ENCODE assay signal across 8 cellular contexts in genomic region chr4:6941796-6942195, GRCh38. TPM values are rescaled to one million over a fixed set of nuclear protein-coding genes. Genes with fewer than 3 reads are reported as not detected.
DNase-seq lines count a peak whose midpoint lies in the region; ATAC-seq and TF ChIP-seq lines count a peak whose summit lies in the region.

No MANE protein-coding gene starts in this region.

- H3K23ac ChIP-seq in H9 (ENCODE audit: insufficient read length, low read depth, low read length), result no peak overlapping the region

- H3K56ac ChIP-seq in H9 (ENCODE audit: insufficient read length, low read depth, low read length), result no peak overlapping the region

- no peak overlapping the region for H2AFZ ChIP-seq in H9 (ENCODE audit: low read length)

- H2AK5ac ChIP-seq in H9 (ENCODE audit: insufficient read length, low read length), result no peak overlapping the region

- no peak overlapping the region for H2BK15ac ChIP-seq in H9 (ENCODE audit: low read depth, low read length)

- H3K36me3 Mint-ChIP-seq in H9 (ENCODE audit: insufficient read depth in 1 of 3, low read depth in 3 of 3) (peaks cover 0 to 2% (median under 1%) of the 10 kb centered on the region in 3 experiments; a peak in 2 of 7 replicates), mesothelial cell of epicardium (no peaks in the 10 kb centered on the region)

- peaks cover 16% of the 10 kb centered on the region for H3K36me3 ChIP-seq in BLaER1
- H3K36me3 ChIP-seq in adipocyte (ENCODE audit: control insufficient read depth, insufficient read depth, low read length, severe bottlenecking), result no peaks in the 10 kb centered on the region

- H3K9ac ChIP-seq in BLaER1, result peak overlapping the region; percentile 89
- H3K9ac ChIP-seq in H9 (ENCODE audit: extremely low read depth, insufficient read length, low read length), result no peak overlapping the region
- H3K9ac ChIP-seq in adipocyte (ENCODE audit: low read length), result peak overlapping the region; percentile 48

- H4K5ac ChIP-seq in H9 (ENCODE audit: insufficient read length, low read depth, low read length), result no peak overlapping the region

- H3K4me3 Mint-ChIP-seq in H9 (no peak overlapping the region), mesothelial cell of epicardium (no peak overlapping the region)

- ATAC-seq in GM21786 (IDR thresholded peaks at IDR 0.05; ENCODE audit: unreplicated experiment), result no peak

- H3K14ac ChIP-seq in H9 (ENCODE audit: insufficient read depth, low read length), result no peak overlapping the region

- H4K20me1 ChIP-seq in BLaER1, result 0 out of 2 replicates have a peak, but pooled peaks cover 4% of the 10 kb centered on the region
- H4K20me1 ChIP-seq in H9 (ENCODE audit: control insufficient read depth, insufficient read depth, insufficient read length), result no peaks in the 10 kb centered on the region

- no CpG with 5 or more reads among the region's 4 CpGs for WGBS in H9 (ENCODE audit: extremely low coverage, insufficient read length, low lambda C conversion rate)

- no peak overlapping the region for H4K91ac ChIP-seq in H9 (ENCODE audit: insufficient read length, low read depth, low read length)

- no peak overlapping the region for H4K8ac ChIP-seq in H9 (replicated peaks; ENCODE audit: insufficient read length, low read depth, low read length)

- no peak overlapping the region for H2BK120ac ChIP-seq in H9 (ENCODE audit: low read depth, low read length, poor library complexity, severe bottlenecking)

- H3K9me3 Mint-ChIP-seq in H9, result no peaks in the 10 kb centered on the region; a peak in 1 of 5 replicates
- no peaks in the 10 kb centered on the region for H3K9me3 Mint-ChIP-seq in mesothelial cell of epicardium

- H2BK12ac ChIP-seq in H9 (ENCODE audit: insufficient read length, low read depth, low read length), result no peak overlapping the region

- H3K27me3 Mint-ChIP-seq in H9 (ENCODE audit: low read depth) (no peaks in the 10 kb centered on the region), mesothelial cell of epicardium (ENCODE audit: low read depth) (no peaks in the 10 kb centered on the region)

- no peak overlapping the region for H2BK5ac ChIP-seq in H9 (ENCODE audit: insufficient read length, low read length)

- no peak for DNase-seq in H9
- no peak for DNase-seq in adipocyte (ENCODE audit: low read depth)
- no peak for DNase-seq in mesothelial cell of epicardium (ENCODE audit: low spot score in 2 of 2, unreplicated experiment in 2 of 2)
- no peak for DNase-seq in NCI-H1105 treated with DMSO at 0.1 percent for 48 hours (lab: John Stamatoyannopoulos, UW)
- no peak for DNase-seq in D341Med (ENCODE audit: low spot score)
- DNase-seq in DMS 273 treated with DMSO at 0.1 percent for 48 hours (lab: John Stamatoyannopoulos, UW), result no peak

- H3K4me3 ChIP-seq in BLaER1, result peak overlapping the region; percentile 66
- peak overlapping the region; percentile 31 for H3K4me3 ChIP-seq in adipocyte (ENCODE audit: low read length)

- H3K4me1 ChIP-seq in BLaER1, result peaks cover 96% of the 10 kb centered on the region
- H3K4me1 ChIP-seq in H9 (ENCODE audit: insufficient read depth, low read length), result peaks cover 22% of the 10 kb centered on the region; the same call in 1 of the 2 replicates
- H3K4me1 ChIP-seq in adipocyte (ENCODE audit: control insufficient read depth, insufficient read depth, low read length), result peaks cover 19% of the 10 kb centered on the region

- H3K23me2 ChIP-seq in H9 (ENCODE audit: insufficient read length, low read depth, low read length, poor library complexity, severe bottlenecking), result no peaks in the 10 kb centered on the region

- H3K27me3 ChIP-seq in BLaER1 (no peaks in the 10 kb centered on the region), H9 (ENCODE audit: insufficient read depth, low read length) (no peaks in the 10 kb centered on the region), adipocyte (replicated peaks; ENCODE audit: control insufficient read depth, insufficient read depth, low read length) (no peaks in the 10 kb centered on the region)

- H3T11ph ChIP-seq in H9 (ENCODE audit: low read length), result no peak overlapping the region

- H2BK20ac ChIP-seq in H9 (ENCODE audit: low read depth, low read length, poor library complexity, severe bottlenecking), result no peak overlapping the region

- H3K27ac ChIP-seq in BLaER1 (peak overlapping the region; percentile 99), H9 (ENCODE audit: insufficient read length, low read depth, low read length) (no peak overlapping the region)

- peaks cover 3% of the 10 kb centered on the region for H3K79me1 ChIP-seq in H9 (ENCODE audit: insufficient read depth, low read depth, low read length, poor library complexity, severe bottlenecking)

- H3K4me2 ChIP-seq in BLaER1, result peak overlapping the region; percentile 99
- H3K4me2 ChIP-seq in H9 (ENCODE audit: insufficient read depth, insufficient read length, low read length), result no peak overlapping the region

- TF ChIP-seq CTCF in H9 (conservative IDR thresholded peaks at IDR 0.05) (no peak), mesothelial cell of epicardium (IDR thresholded peaks at IDR 0.05; ENCODE audit: unreplicated experiment) (no peak)

- peak overlapping the region in 2 of 3 experiments; percentile 66 to 92; a peak in 2 of 7 replicates for H3K27ac Mint-ChIP-seq in H9
- H3K27ac Mint-ChIP-seq in mesothelial cell of epicardium, result peak overlapping the region; percentile 97

- H3K4me1 Mint-ChIP-seq in H9, result peaks cover 77 to 78% of the 10 kb centered on the region in 2 experiments
- H3K4me1 Mint-ChIP-seq in mesothelial cell of epicardium, result peaks cover 59% of the 10 kb centered on the region

- H3K9me3 ChIP-seq in BLaER1, result 0 out of 2 replicates have a peak, but pooled peaks cover 3% of the 10 kb centered on the region
- H3K9me3 ChIP-seq in H9 (ENCODE audit: control insufficient read depth, low read depth, low read length), result no peaks in the 10 kb centered on the region
- no peaks in the 10 kb centered on the region for H3K9me3 ChIP-seq in adipocyte (ENCODE audit: control insufficient read depth, low read length)

- H3K4ac ChIP-seq in H9 (ENCODE audit: low read depth, low read length), result no peak overlapping the region

- no peak overlapping the region for H3K18ac ChIP-seq in H9 (ENCODE audit: insufficient read length, low read depth, low read length)

- no peaks in the 10 kb centered on the region for H3K79me2 ChIP-seq in H9 (ENCODE audit: insufficient read depth, low read length)

RNA-seq across cellular contexts. Expression of gene TBC1D14, which starts 32.2 kb away (rescaled TPM):
- total RNA-seq in H9 (2021), result 44.5 and 50.2 TPM in 2 replicates
- 54.5 to 58.2 TPM (median 56.3 TPM) in 3 replicates for total RNA-seq in mesothelial cell of epicardium
